ENCODE assay signal across 8 cellular contexts in the genomic region with DNA sequence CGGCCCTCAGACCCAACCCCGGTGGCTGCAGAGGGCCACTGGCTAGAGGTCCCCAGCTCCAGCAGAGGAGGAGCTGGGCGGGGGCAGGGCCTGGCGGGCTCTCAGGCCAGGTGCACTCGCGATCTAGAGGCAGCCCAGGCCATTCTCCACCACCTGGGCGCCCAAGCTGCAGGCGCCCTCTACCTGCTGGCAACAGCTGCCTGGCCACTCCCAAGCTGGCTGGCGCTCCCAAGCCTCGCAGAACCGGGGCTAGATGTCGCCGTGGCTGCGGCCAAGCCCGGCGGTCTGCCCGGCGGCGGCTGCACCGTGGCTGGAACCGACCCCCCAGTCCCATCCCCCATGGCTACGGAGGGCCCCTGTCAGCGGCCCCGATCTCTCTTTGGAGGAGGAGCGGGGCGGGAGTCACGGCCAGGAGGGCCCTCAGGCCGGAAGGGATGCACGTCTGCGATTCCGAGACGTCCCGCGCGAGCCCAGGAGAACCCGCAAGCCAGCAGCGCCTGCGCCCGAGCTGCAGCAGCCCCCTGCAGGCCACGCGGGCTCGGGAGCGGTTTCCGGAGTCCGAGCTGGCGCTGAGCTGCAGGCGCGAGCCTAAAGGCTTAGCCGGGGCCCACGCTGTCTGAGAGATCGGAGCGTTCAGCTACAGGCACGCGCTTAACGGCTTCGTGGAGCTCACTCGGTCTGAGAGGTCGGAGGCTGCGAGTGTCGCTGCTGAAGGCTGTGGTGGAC. TPM values are rescaled to one million over a fixed set of nuclear protein-coding genes. Genes with fewer than 3 reads are reported as not detected.
A peak's percentile ranks its signal among the peaks of the same experiment; 100 is the strongest.
DNase-seq lines count a peak whose midpoint lies in the region; ATAC-seq and TF ChIP-seq lines count a peak whose summit lies in the region.

No MANE protein-coding gene starts in this region.

- H3K36me3 Mint-ChIP-seq in naive B cell = no peaks in the 10 kb centered on the region

- peaks cover 4 to 11% (median 10%) of the 10 kb centered on the region in 3 donors for H3K4me1 Mint-ChIP-seq in naive B cell

- H3K4me3 Mint-ChIP-seq in naive B cell = peak overlapping the region; percentile 32 to 93 (median 88)

- no peak for TF ChIP-seq POLR2A in testis (IDR thresholded peaks at IDR 0.05)

- H3K4me3 ChIP-seq in AG09309 (ENCODE audit: control insufficient read depth, low read depth, low read length) = peak overlapping the region; percentile 16
- peak overlapping the region; percentile 35 to 39 for H3K4me3 ChIP-seq in testis

- ATAC-seq in GM19351 (IDR thresholded peaks at IDR 0.05; ENCODE audit: unreplicated experiment) = peak; percentile 56
- peak; percentile 83 for ATAC-seq in esophagus mucosa
- peak; percentile 62 to 65 for ATAC-seq in naive B cell (ENCODE audit: low read depth in 2 of 2)
- no peak for ATAC-seq in GM18909 (IDR thresholded peaks at IDR 0.05; ENCODE audit: poor library complexity, unreplicated experiment)

- no peaks in the 10 kb centered on the region for H3K9me3 ChIP-seq in testis

- WGBS in testis, 2 donors = 0% methylated on average over 56 of the region's 60 CpGs; no CpG with 5 or more reads in 1 of the 2 donors

- no peaks in the 10 kb centered on the region for H3K9me3 Mint-ChIP-seq in naive B cell

- H3K4me1 ChIP-seq in testis = peaks cover 28% of the 10 kb centered on the region

- DNase-seq in AG09309 (ENCODE audit: low read depth) = peak; percentile 14
- DNase-seq in NCI-H510A treated with DMSO at 0.1 percent for 48 hours (lab: John Stamatoyannopoulos, UW) = peak; percentile 57
- peak; percentile 62 for DNase-seq in activated T-cell treated with anti-CD3 and anti-CD28 coated beads, Interleukin-2, amount 50 U/mL, for 1 hour
- DNase-seq in naive B cell = peak; percentile 55
- peak; percentile 78 for DNase-seq in testis

- no peak overlapping the region for H3K27ac ChIP-seq in testis

- TF ChIP-seq CTCF in AG09309 (IDR thresholded peaks at IDR 0.05; ENCODE audit: control insufficient read depth, insufficient read depth, low read depth, low read length, missing control alignments) = peak; percentile 39
- TF ChIP-seq CTCF in testis (IDR thresholded peaks at IDR 0.05) = no peak

- peak overlapping the region in 2 of 6 donors; percentile 44 to 65 for H3K27ac Mint-ChIP-seq in naive B cell

- no peaks in the 10 kb centered on the region for H3K27me3 ChIP-seq in testis

- peaks cover 13 to 47% (median 46%) of the 10 kb centered on the region in 3 donors for H3K27me3 Mint-ChIP-seq in naive B cell

- H3K36me3 ChIP-seq in testis (ENCODE audit: low read depth, missing control alignments) = no peaks in the 10 kb centered on the region

- intact Hi-C loops in testis (cut with DNase I; ENCODE audit: low total_unique reads) = no loop called here

RNA-seq across cellular contexts. Expression of a gene that starts 44.3 kb away (rescaled TPM):
- total RNA-seq in esophagus mucosa (63.7 TPM), testis (10 to 100 TPM; 48.0 to 55.7 TPM)
- polyA plus RNA-seq in naive B cell (ENCODE audit: low read depth in 6 of 6) (10 to 100 TPM in 5 of 6 donors, 1 to 10 TPM in 1; 4.3 to 41.8 (median 29.6) TPM), testis (ENCODE audit: insufficient read depth, low read depth, low replicate concordance) (24.0 TPM)

Comparison
In these comparisons a context has a peak if more than half of its experiments do, and no peak if none do; other contexts are left out.
1. DNase-seq: peak in every context shown above with its lines; median percentile 78 in testis; 62 in activated T-cell treated with anti-CD3 and anti-CD28 coated beads, Interleukin-2, amount 50 U/mL, for 1 hour; 57 in NCI-H510A treated with DMSO at 0.1 percent for 48 hours; 55 in naive B cell; 14 in AG09309.